Comparison of ENCODE assay signal across 9 cellular contexts in genomic region chr11:128928400-128928799, GRCh38. TPM values are rescaled to one million over a fixed set of nuclear protein-coding genes. Genes with fewer than 3 reads are reported as not detected.
DNase-seq lines count a peak whose midpoint lies in the region; ATAC-seq and TF ChIP-seq lines count a peak whose summit lies in the region.
"Had no signal": no experiment of that assay in that cellular context is flagged by ENCODE, and none has a peak within 500 bp of the region (broad histone marks: within the 10 kb centered on the region; RNA-seq: fewer than 3 reads in every experiment).

No MANE protein-coding gene starts in this region.

- no peak overlapping the region for H3K18ac ChIP-seq in neuronal stem cell (ENCODE audit: low read length)

- H2AFZ ChIP-seq in neuronal stem cell (ENCODE audit: low read length), result no peak overlapping the region

- no peaks in the 10 kb centered on the region for H3K4me1 ChIP-seq in mucosa of descending colon (ENCODE audit: low read depth)
- peaks cover 13 to 21% of the 10 kb centered on the region in 2 donors for H3K4me1 ChIP-seq in neuronal stem cell (ENCODE audit: control insufficient read depth in 2 of 2, insufficient read depth in 1 of 2, low read depth in 1 of 2, low read length in 2 of 2)

- H3K4me3 ChIP-seq in mucosa of descending colon (no peak overlapping the region), neuronal stem cell (ENCODE audit: low read length in 2 of 2) (no peak overlapping the region), coronary artery (no peak overlapping the region)

- DNase-seq in mucosa of descending colon (peak in 1 of 3 donors; percentile 37), neuronal stem cell (ENCODE audit: low spot score) (no peak), hippocampal formation (lab: John Stamatoyannopoulos, UW) (no peak), coronary artery (ENCODE audit: low spot score) (no peak)
- DNase-seq in CD4-positive, alpha-beta T cell, result no peak
- DNase-seq: activated T-cell treated with anti-CD3 and anti-CD28 coated beads, Interleukin-2, amount 50 U/mL, for 48 hours had no signal

- H3K4ac ChIP-seq in neuronal stem cell (ENCODE audit: low read length), result no peak overlapping the region

- no peak for TF ChIP-seq CTCF in mucosa of descending colon (IDR thresholded peaks at IDR 0.05)
- TF ChIP-seq CTCF in coronary artery (IDR thresholded peaks at IDR 0.05), result no peak
- no peak for TF ChIP-seq CTCF in CD4-positive, alpha-beta T cell (IDR thresholded peaks at IDR 0.05)

- H2BK15ac ChIP-seq in neuronal stem cell (ENCODE audit: low read length), result no peak overlapping the region

- no peak overlapping the region for H4K8ac ChIP-seq in neuronal stem cell (ENCODE audit: low read depth, low read length)

- H3K27ac ChIP-seq in neuronal stem cell (replicated peaks; ENCODE audit: low read length), result no peak overlapping the region
- H3K27ac ChIP-seq in coronary artery, result no peak overlapping the region
- no peak overlapping the region for H3K27ac ChIP-seq in CD4-positive, alpha-beta T cell (ENCODE audit: low read depth, low read length)

- no peak overlapping the region for H2BK5ac ChIP-seq in neuronal stem cell (ENCODE audit: low read length)

- H3K4me2 ChIP-seq in neuronal stem cell (ENCODE audit: insufficient read depth, low read length, poor library complexity, severe bottlenecking), result no peak overlapping the region

- H3K9me3 Mint-ChIP-seq in CD4-positive, alpha-beta T cell, result no peaks in the 10 kb centered on the region

- H3K36me3 ChIP-seq in mucosa of descending colon (ENCODE audit: low read depth) (no peaks in the 10 kb centered on the region), neuronal stem cell (replicated peaks in 1 of 2; ENCODE audit: control insufficient read depth in 2 of 2, insufficient read depth in 2 of 2, low read length in 2 of 2) (no peaks in the 10 kb centered on the region)

- no peaks in the 10 kb centered on the region for H3K27me3 Mint-ChIP-seq in CD4-positive, alpha-beta T cell

- WGBS in neuronal stem cell (ENCODE audit: extremely low coverage in 2 of 2, insufficient read length in 2 of 2, insufficient replicate concordance in 1 of 2), 2 donors, result no CpG with 5 or more reads among the region's 5 CpGs

- H3K9me3 ChIP-seq in mucosa of descending colon (no peaks in the 10 kb centered on the region), neuronal stem cell (replicated peaks in 1 of 2; ENCODE audit: control insufficient read depth in 2 of 2, insufficient read depth in 1 of 2, low read depth in 1 of 2, low read length in 2 of 2) (no peaks in the 10 kb centered on the region)
- H3K9me3 ChIP-seq in CD4-positive, alpha-beta T cell (ENCODE audit: control insufficient read depth, low read length), result no peaks in the 10 kb centered on the region

- H2AK5ac ChIP-seq in neuronal stem cell (ENCODE audit: low read depth, low read length), result no peak overlapping the region

- peak; percentile 100 for ATAC-seq in GM18867 (IDR thresholded peaks at IDR 0.05; ENCODE audit: unreplicated experiment)
- ATAC-seq in GM21529 (IDR thresholded peaks at IDR 0.05; ENCODE audit: unreplicated experiment), result peak; percentile 94
- ATAC-seq in HG03439 (IDR thresholded peaks at IDR 0.05; ENCODE audit: unreplicated experiment), result peak; percentile 99
- ATAC-seq in mucosa of descending colon, result peak; percentile 58
- ATAC-seq in CD4-positive, alpha-beta T cell (ENCODE audit: poor library complexity), result no peak

- no peak overlapping the region for H2BK12ac ChIP-seq in neuronal stem cell (ENCODE audit: low read length)

- H3K27ac Mint-ChIP-seq in CD4-positive, alpha-beta T cell, result no peak overlapping the region

- no peak overlapping the region for H3K4me3 Mint-ChIP-seq in CD4-positive, alpha-beta T cell

- H3K23ac ChIP-seq in neuronal stem cell (ENCODE audit: low read depth, low read length, poor library complexity), result no peak overlapping the region

- H3K79me1 ChIP-seq in neuronal stem cell (ENCODE audit: low read depth, low read length), result no peaks in the 10 kb centered on the region

- no peak overlapping the region for H4K91ac ChIP-seq in neuronal stem cell (ENCODE audit: low read depth, low read length, poor library complexity)

- POLR2A ChIA-PET in CD4-positive, alpha-beta T cell (lab: Charles Lee), result no interaction called here

- no peaks in the 10 kb centered on the region for H3K36me3 Mint-ChIP-seq in CD4-positive, alpha-beta T cell (ENCODE audit: low read depth)

- no peak overlapping the region for H3K9ac ChIP-seq in neuronal stem cell (ENCODE audit: low read depth, low read length, poor library complexity)

- intact Hi-C loops in mucosa of descending colon (cut with DNase I, micrococcal nuclease), result no loop called here
- intact Hi-C loops in CD4-positive, alpha-beta T cell (cut with DNase I, micrococcal nuclease), result no loop called here

- H3K4me1 Mint-ChIP-seq in CD4-positive, alpha-beta T cell (ENCODE audit: low read depth), result peaks cover 4% of the 10 kb centered on the region

- no peak overlapping the region for H3K14ac ChIP-seq in neuronal stem cell (ENCODE audit: low read length)

- CTCF ChIA-PET in CD4-positive, alpha-beta T cell (lab: Charles Lee), result no interaction called here

- peaks cover 2 to 43% (median 27%) of the 10 kb centered on the region in 3 experiments for H3K27me3 ChIP-seq in neuronal stem cell (ENCODE audit: control insufficient read depth in 3 of 3, insufficient read depth in 3 of 3, low read depth in 1 of 3, low read length in 3 of 3)
- H3K27me3 ChIP-seq in CD4-positive, alpha-beta T cell (ENCODE audit: control insufficient read depth, insufficient read depth, low read length), result no peaks in the 10 kb centered on the region

- no peak overlapping the region for H2BK120ac ChIP-seq in neuronal stem cell (ENCODE audit: low read depth, low read length)

RNA-seq across cellular contexts. Expression of gene TP53AIP1, which starts 14.3 kb away (rescaled TPM):
- total RNA-seq in mucosa of descending colon, result under 1 TPM; 0.25 to 0.55 (median 0.36) TPM
- polyA plus RNA-seq in neuronal stem cell (2013, experiment 1 of 2), result not detected
- polyA plus RNA-seq in neuronal stem cell (2013, experiment 2 of 2), result 0.11 TPM
- under 1 TPM in 1 of 2 experiments, not detected in 1; 0.20 TPM for total RNA-seq in CD4-positive, alpha-beta T cell

RNA-seq across cellular contexts. Expression of gene KCNJ5, which starts 37.2 kb away (rescaled TPM):
- total RNA-seq in mucosa of descending colon, result 1 to 10 TPM in 1 of 3 donors, under 1 TPM in 2; 0.14 to 3.9 (median 0.48) TPM
- polyA plus RNA-seq in neuronal stem cell (2013, experiment 1 of 2), result 0.21 TPM
- 0.21 TPM for polyA plus RNA-seq in neuronal stem cell (2013, experiment 2 of 2)
- under 1 TPM in 1 of 2 experiments, not detected in 1; 0.05 TPM for total RNA-seq in CD4-positive, alpha-beta T cell
